ENCODE assay signal across 10 cellular contexts in the genomic region with DNA sequence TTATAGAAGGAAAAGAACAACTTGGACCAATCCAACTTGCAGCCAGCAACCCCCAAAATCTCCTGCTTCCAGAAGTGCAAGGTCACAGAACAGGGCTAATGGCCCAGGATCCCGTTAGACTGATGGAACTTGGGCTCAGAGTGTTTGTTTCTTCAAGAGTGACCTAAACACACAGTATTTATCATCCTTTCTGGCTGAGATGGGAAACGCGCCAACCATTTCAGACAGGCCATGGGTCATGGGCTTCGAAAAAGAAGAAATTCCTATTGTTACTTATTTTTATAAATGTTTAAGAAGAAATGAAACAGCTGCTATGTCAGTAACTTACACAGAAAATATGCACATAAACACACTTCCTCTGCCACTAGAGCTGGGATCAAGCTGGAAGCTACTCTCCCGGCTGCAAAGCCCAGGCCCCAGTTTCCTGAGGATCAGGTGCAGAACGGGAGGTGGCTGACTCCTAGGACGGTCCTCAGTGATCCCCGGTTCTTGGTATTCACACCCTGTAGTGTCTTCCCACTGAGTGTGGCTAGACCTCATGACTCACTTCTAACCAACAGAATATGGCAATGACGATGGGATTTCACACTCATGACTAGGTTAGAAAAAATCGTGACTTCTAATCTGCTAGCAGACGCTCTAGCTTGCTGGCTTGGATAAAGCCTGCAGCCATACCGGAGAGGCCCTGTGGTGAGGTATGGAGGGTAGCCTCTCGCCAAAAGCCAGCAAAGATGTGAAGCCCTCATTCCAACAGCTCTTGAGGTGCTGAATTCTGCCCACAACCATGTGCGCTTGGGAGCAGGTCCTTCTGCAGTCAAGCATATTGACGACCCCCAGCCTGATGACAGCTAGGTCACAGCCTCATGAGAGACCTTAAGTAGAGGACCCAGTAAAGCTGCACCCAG.
DNase-seq lines count a peak whose midpoint lies in the region; ATAC-seq and TF ChIP-seq lines count a peak whose summit lies in the region.
"Had no signal": no experiment of that assay in that cellular context is flagged by ENCODE, and none has a peak within 500 bp of the region (broad histone marks: within the 10 kb centered on the region; RNA-seq: fewer than 3 reads in every experiment).

No MANE protein-coding gene starts in this region.

- H3K9me3 ChIP-seq in RWPE2 (ENCODE audit: severe bottlenecking), result no peaks in the 10 kb centered on the region
- H3K9me3 ChIP-seq: prostate gland had no signal

- no peak overlapping the region for H3K27ac ChIP-seq in RWPE2 (ENCODE audit: poor library complexity, severe bottlenecking)

- peaks cover 8% of the 10 kb centered on the region for H3K36me3 ChIP-seq in RWPE2 (ENCODE audit: low read depth)
- H3K36me3 ChIP-seq: prostate gland had no signal

- no peaks in the 10 kb centered on the region for H3K27me3 ChIP-seq in RWPE2 (ENCODE audit: insufficient read depth, poor library complexity, severe bottlenecking)

- intact Hi-C loops in sciatic nerve (cut with DNase I), result no loop called here

- H3K4me1 ChIP-seq in RWPE2 (ENCODE audit: insufficient read depth, poor library complexity, severe bottlenecking), result no peaks in the 10 kb centered on the region
- H3K4me1 ChIP-seq: prostate gland had no signal

- ATAC-seq in RWPE2 (ENCODE audit: low read depth), result peak; percentile 48; the same call in 1 of the 3 replicates
- ATAC-seq in sciatic nerve, result peak; percentile 70
- ATAC-seq in HG03521 (IDR thresholded peaks at IDR 0.05; ENCODE audit: unreplicated experiment), result no peak

- DNase-seq in GM03348 (ENCODE audit: low spot score) (peak; percentile 22), RWPE2 (ENCODE audit: low spot score) (no peak), fibroblast of pulmonary artery (ENCODE audit: low read depth) (peak; percentile 40), sciatic nerve (ENCODE audit: low spot score) (no peak), SK-N-DZ (ENCODE audit: low spot score) (no peak), hippocampal formation (lab: John Stamatoyannopoulos, UW) (no peak), cerebellar nuclear complex (lab: John Stamatoyannopoulos, UW) (no peak)
- DNase-seq: NCI-H2029 treated with DMSO at 0.1 percent for 48 hours had no signal

- no peak for TF ChIP-seq CTCF in RWPE2 (IDR thresholded peaks at IDR 0.05; ENCODE audit: poor library complexity, severe bottlenecking)
- TF ChIP-seq CTCF in fibroblast of pulmonary artery (IDR thresholded peaks at IDR 0.05; ENCODE audit: low read length, missing control alignments), result no peak

- H3K4me3 ChIP-seq in RWPE2 (ENCODE audit: severe bottlenecking) (no peak overlapping the region), fibroblast of pulmonary artery (replicated peaks; ENCODE audit: low read depth, low read length) (no peak overlapping the region)
- H3K4me3 ChIP-seq: prostate gland had no signal

Comparison
In these comparisons a context has a peak if more than half of its experiments do, and no peak if none do; other contexts are left out.
1. DNase-seq: peak in GM03348 (single experiment) and fibroblast of pulmonary artery (single experiment); none in RWPE2 (single experiment), sciatic nerve (single experiment), SK-N-DZ (single experiment), hippocampal formation (0 of 2) and cerebellar nuclear complex (0 of 2).